ENCODE assay signal across 14 cellular contexts in the genomic region with DNA sequence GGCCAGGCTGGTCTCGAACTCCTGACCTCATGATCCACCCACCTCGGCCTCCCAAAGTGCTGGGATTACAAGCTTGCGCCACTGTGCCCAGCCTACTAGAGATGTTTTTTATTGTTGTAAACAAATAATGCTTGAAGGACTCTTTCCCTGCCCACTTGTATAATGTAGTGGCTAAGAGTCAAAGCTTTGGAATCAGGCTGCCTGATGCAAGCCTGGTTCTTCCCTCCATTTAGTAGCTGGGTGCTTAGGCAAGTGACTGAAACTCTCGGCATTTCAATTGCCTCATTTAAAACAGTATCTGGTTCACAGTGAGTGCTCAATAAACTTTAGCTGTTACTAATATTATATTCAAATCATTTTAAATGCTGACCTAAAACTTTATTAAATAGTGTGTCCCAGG.
"Had no signal": no experiment of that assay in that cellular context is flagged by ENCODE, and none has a peak within 500 bp of the region (broad histone marks: within the 10 kb centered on the region; RNA-seq: fewer than 3 reads in every experiment).

No MANE protein-coding gene starts in this region.

- H3K27ac Mint-ChIP-seq: activated naive CD4-positive, alpha-beta T cell treated with anti-CD3 and anti-CD28 coated beads for 36 hours; activated T-helper 2 cell treated with anti-CD3 and anti-CD28 coated beads, Interferon-gamma antibody, Interleukin-2, Interleukin-4, amounts not matched to agents 10 μg/mL and 5 μg/mL and 100 μg/mL, durations not matched to agents 14 hours and 24 hours and 36 hours; naive thymus-derived CD4-positive, alpha-beta T cell; stimulated activated naive CD8-positive, alpha-beta T cell treated with anti-CD3 and anti-CD28 coated beads, Interleukin-15, amount 100 ng/mL, for 72 hours had no signal

- ATAC-seq: gastroesophageal sphincter; mucosa of descending colon; naive thymus-derived CD4-positive, alpha-beta T cell; pancreas; sciatic nerve; stimulated activated naive CD8-positive, alpha-beta T cell treated with anti-CD3 and anti-CD28 coated beads, Interleukin-15, amount 100 ng/mL, for 72 hours had no signal

- DNase-seq: activated CD4-positive, alpha-beta T cell treated with anti-CD3 and anti-CD28 coated beads for 1 hour; activated CD4-positive, alpha-beta T cell treated with anti-CD3 and anti-CD28 coated beads, Interleukin-2, amount 50 U/mL, for 4 hours; activated naive CD4-positive, alpha-beta T cell treated with anti-CD3 and anti-CD28 coated beads for 36 hours; mucosa of descending colon; naive thymus-derived CD4-positive, alpha-beta T cell; pancreas; stimulated activated CD4-positive, alpha-beta T cell treated with anti-CD3 and anti-CD28 coated beads, Interleukin-1b, Interleukin-23, amount 100 ng/mL, for 48 hours; stimulated activated naive CD8-positive, alpha-beta T cell treated with anti-CD3 and anti-CD28 coated beads, Interleukin-15, amount 100 ng/mL, for 72 hours; T-helper 9 cell had no signal

- H3K27ac ChIP-seq: gastroesophageal sphincter, pancreas, VCaP had no signal

- H3K27me3 ChIP-seq: gastroesophageal sphincter, pancreas, upper lobe of left lung had no signal

- H3K9me3 ChIP-seq: gastroesophageal sphincter, pancreas had no signal

- H3K4me3 Mint-ChIP-seq: activated naive CD4-positive, alpha-beta T cell treated with anti-CD3 and anti-CD28 coated beads for 36 hours; naive thymus-derived CD4-positive, alpha-beta T cell; stimulated activated naive CD8-positive, alpha-beta T cell treated with anti-CD3 and anti-CD28 coated beads, Interleukin-15, amount 100 ng/mL, for 72 hours had no signal

- H3K36me3 ChIP-seq: gastroesophageal sphincter, pancreas, upper lobe of left lung had no signal

- H3K4me1 Mint-ChIP-seq: stimulated activated naive CD8-positive, alpha-beta T cell treated with anti-CD3 and anti-CD28 coated beads, Interleukin-15, amount 100 ng/mL, for 72 hours had no signal

- H3K27me3 Mint-ChIP-seq: stimulated activated naive CD8-positive, alpha-beta T cell treated with anti-CD3 and anti-CD28 coated beads, Interleukin-15, amount 100 ng/mL, for 72 hours had no signal

- H3K4me1 ChIP-seq: gastroesophageal sphincter, pancreas, upper lobe of left lung had no signal

- H3K4me3 ChIP-seq: gastroesophageal sphincter, mucosa of descending colon, pancreas, upper lobe of left lung had no signal
